Comparison of ENCODE assay signal across 18 cellular contexts in genomic region chr1:109243860-109244552, GRCh38. TPM values are rescaled to one million over a fixed set of nuclear protein-coding genes. Genes with fewer than 3 reads are reported as not detected.
DNase-seq lines count a peak whose midpoint lies in the region; ATAC-seq and TF ChIP-seq lines count a peak whose summit lies in the region.
"Had no signal": no experiment of that assay in that cellular context is flagged by ENCODE, and none has a peak within 500 bp of the region (broad histone marks: within the 10 kb centered on the region; RNA-seq: fewer than 3 reads in every experiment).

No MANE protein-coding gene starts in this region.

- H3K27me3 Mint-ChIP-seq in endodermal cell (ENCODE audit: insufficient read depth), result peaks cover 18% of the 10 kb centered on the region

- ATAC-seq in HG02981 (IDR thresholded peaks at IDR 0.05; ENCODE audit: unreplicated experiment), result no peak

- TF ChIP-seq CTCF in endodermal cell (conservative IDR thresholded peaks at IDR 0.05) (no peak), stomach (IDR thresholded peaks at IDR 0.05) (no peak), coronary artery (IDR thresholded peaks at IDR 0.05) (no peak)

- DNase-seq in NCI-H2171 treated with DMSO at 0.1 percent for 48 hours (lab: John Stamatoyannopoulos, UW) (peak; percentile 11), NCI-H2171 (lab: John Stamatoyannopoulos, UW) (no peak), NCI-H446 treated with DMSO at 0.1 percent for 48 hours (lab: John Stamatoyannopoulos, UW) (peak; percentile 71), endodermal cell (peak; percentile 16), stomach (peak; percentile 9), LoVo (ENCODE audit: low spot score) (no peak), coronary artery (ENCODE audit: low spot score) (no peak)
- DNase-seq: 8988T; BE2C; CD4-positive, alpha-beta T cell; GF-D8; IMR-90; Kasumi-1; NCI-H1105 treated with DMSO at 0.1 percent for 48 hours; NCI-H187; NCI-H526 treated with DMSO at 0.1 percent for 48 hours; T-helper 2 cell had no signal

- no peaks in the 10 kb centered on the region for H3K9me3 ChIP-seq in endodermal cell (ENCODE audit: control insufficient read depth, low read length)
- H3K9me3 ChIP-seq in stomach, result no peaks in the 10 kb centered on the region
- H3K9me3 ChIP-seq: BE2C had no signal

- intact Hi-C loops in stomach (cut with DNase I; ENCODE audit: low total_unique reads), result no loop called here

- no peaks in the 10 kb centered on the region for H3K9me3 Mint-ChIP-seq in endodermal cell
- H3K9me3 Mint-ChIP-seq: CD4-positive, alpha-beta T cell had no signal

- no peak overlapping the region for H3K27ac Mint-ChIP-seq in endodermal cell
- H3K27ac Mint-ChIP-seq: CD4-positive, alpha-beta T cell had no signal

- H3K27ac ChIP-seq in endodermal cell (ENCODE audit: low read depth, low read length) (no peak overlapping the region), stomach (no peak overlapping the region), coronary artery (no peak overlapping the region)

- no peak overlapping the region for H3K4me3 Mint-ChIP-seq in endodermal cell
- H3K4me3 Mint-ChIP-seq: CD4-positive, alpha-beta T cell had no signal

- no peak for TF ChIP-seq POLR2A in stomach (IDR thresholded peaks at IDR 0.05)

- no peaks in the 10 kb centered on the region for H3K36me3 Mint-ChIP-seq in endodermal cell (ENCODE audit: low read depth)

- H3K4me1 Mint-ChIP-seq in endodermal cell, result peaks cover 17% of the 10 kb centered on the region

- H3K4me1 ChIP-seq in endodermal cell (ENCODE audit: control insufficient read depth, insufficient read depth, low read length), result peaks cover 5% of the 10 kb centered on the region
- peaks cover 24 to 40% (median 35%) of the 10 kb centered on the region in 4 donors for H3K4me1 ChIP-seq in stomach

- TF ChIP-seq EP300 in stomach (IDR thresholded peaks at IDR 0.05), result no peak

- WGBS in endodermal cell (ENCODE audit: insufficient coverage in 1 of 2, insufficient read length in 1 of 2), 2 experiments, result 92 to 94% methylated on average over 8 of the region's 8 CpGs
- WGBS in stomach, 5 donors, result 77 to 88% (median 79%) methylated on average over 8 of the region's 8 CpGs

- no peak overlapping the region for H3K9ac ChIP-seq in endodermal cell (ENCODE audit: extremely low read depth, low read length, poor library complexity, severe bottlenecking)

- H3K4me3 ChIP-seq in endodermal cell (ENCODE audit: low read length) (no peak overlapping the region), stomach (no peak overlapping the region), coronary artery (no peak overlapping the region)

- H3K36me3 ChIP-seq in endodermal cell (ENCODE audit: control insufficient read depth, insufficient read depth, low read length) (peaks cover 10% of the 10 kb centered on the region), stomach (peaks cover under 1 to 6% (median 4%) of the 10 kb centered on the region in 4 donors)

- H3K27me3 ChIP-seq in endodermal cell (ENCODE audit: control insufficient read depth, insufficient read depth, low read length, poor library complexity, severe bottlenecking), result peaks cover 6% of the 10 kb centered on the region
- peaks cover 0 to 14% (median 0%) of the 10 kb centered on the region in 3 donors for H3K27me3 ChIP-seq in stomach
- H3K27me3 ChIP-seq: BE2C had no signal

RNA-seq across cellular contexts. Expression of gene CELSR2, which starts 5.3 kb away (rescaled TPM):
- total RNA-seq in endodermal cell (10 to 100 TPM; 16.1 to 20.2 TPM), stomach (10 to 100 TPM in 1 of 5 donors, 1 to 10 TPM in 4; 3.5 to 18.7 (median 7.2) TPM)
- 72.5 TPM for polyA plus RNA-seq in endodermal cell (2013, experiment 1 of 2)
- 63.1 TPM for polyA plus RNA-seq in endodermal cell (2013, experiment 2 of 2)
- polyA plus RNA-seq in stomach, result 1 to 10 TPM in 2 of 3 donors, under 1 TPM in 1; 0.76 to 8.7 (median 1.5) TPM

RNA-seq across cellular contexts. Expression of gene SARS1, which starts 30.3 kb away (rescaled TPM):
- total RNA-seq in endodermal cell (100 to 1,000 TPM; 100 to 101 TPM), stomach (100 to 1,000 TPM in 4 of 5 donors, 10 to 100 TPM in 1; 80.8 to 127 (median 117) TPM)
- 159 TPM for polyA plus RNA-seq in endodermal cell (2013, experiment 1 of 2)
- polyA plus RNA-seq in endodermal cell (2013, experiment 2 of 2), result 128 TPM
- 100 to 1,000 TPM in 2 of 3 donors, 10 to 100 TPM in 1; 95.6 to 232 (median 100) TPM for polyA plus RNA-seq in stomach

RNA-seq across cellular contexts. Expression of gene PSRC1, which starts 38.9 kb away (rescaled TPM):
- total RNA-seq in endodermal cell, result 10 to 100 TPM; 38.5 to 72.7 TPM
- 91.5 TPM for polyA plus RNA-seq in endodermal cell (2013, experiment 1 of 2)
- polyA plus RNA-seq in endodermal cell (2013, experiment 2 of 2), result 92.2 TPM
- total RNA-seq in stomach, result 10 to 100 TPM in 1 of 5 donors, 1 to 10 TPM in 1, under 1 TPM in 2, not detected in 1; 0.29 to 18.7 (median 1.7) TPM
- polyA plus RNA-seq in stomach, result 10 to 100 TPM in 1 of 3 donors, 1 to 10 TPM in 2; 3.6 to 11.2 (median 4.1) TPM

Comparison
In these comparisons a context has a peak if more than half of its experiments do, and no peak if none do; other contexts are left out.
1. DNase-seq: peak in NCI-H2171 treated with DMSO at 0.1 percent for 48 hours (single experiment), NCI-H446 treated with DMSO at 0.1 percent for 48 hours (single experiment), endodermal cell (single experiment) and stomach (single experiment); none in NCI-H2171 (single experiment), LoVo (single experiment) and coronary artery (single experiment).